19 cellular contexts compared by ENCODE assay signal in genomic region chr17:73630957-73631595, GRCh38.
"Had no signal": no experiment of that assay in that cellular context is flagged by ENCODE, and none has a peak within 500 bp of the region (broad histone marks: within the 10 kb centered on the region; RNA-seq: fewer than 3 reads in every experiment).

No MANE protein-coding gene starts in this region.

- H3K36me3 ChIP-seq: cardiac muscle cell, lower lobe of right lung, ovary, right lobe of liver, thoracic aorta had no signal

- H3K4me1 ChIP-seq: lower lobe of right lung, right lobe of liver had no signal

- H3K27ac Mint-ChIP-seq: activated CD4-positive, alpha-beta memory T cell treated with anti-CD3 and anti-CD28 coated beads for 36 hours; activated naive CD4-positive, alpha-beta T cell treated with anti-CD3 and anti-CD28 coated beads for 36 hours; activated T-cell treated with anti-CD3 and anti-CD28 coated beads, Interleukin-2, amount 50 U/mL, for 72 hours; stimulated activated memory B cell treated with anti-CD40 and anti-IgM and Interleukin-4, amounts not matched to agents 10 μg/mL and 1 μg/mL and 100 μg/mL, for 72 hours; T-helper 17 cell had no signal

- ATAC-seq: activated T-cell treated with anti-CD3 and anti-CD28 coated beads, Interleukin-2, amount 50 U/mL, for 72 hours; left lobe of liver; mucosa of descending colon; right lobe of liver; stimulated activated memory B cell treated with anti-CD40 and anti-IgM and Interleukin-4, amounts not matched to agents 10 μg/mL and 1 μg/mL and 100 μg/mL, for 72 hours; T-helper 17 cell had no signal

- H3K4me3 Mint-ChIP-seq: activated CD4-positive, alpha-beta memory T cell treated with anti-CD3 and anti-CD28 coated beads for 36 hours; activated naive CD4-positive, alpha-beta T cell treated with anti-CD3 and anti-CD28 coated beads for 36 hours; activated T-cell treated with anti-CD3 and anti-CD28 coated beads, Interleukin-2, amount 50 U/mL, for 72 hours; stimulated activated memory B cell treated with anti-CD40 and anti-IgM and Interleukin-4, amounts not matched to agents 10 μg/mL and 1 μg/mL and 100 μg/mL, for 72 hours; T-helper 17 cell had no signal

- H3K9me3 ChIP-seq: lower lobe of right lung, mucosa of descending colon, ovary, right lobe of liver, thoracic aorta had no signal

- H3K27ac ChIP-seq: cardiac muscle cell, lower lobe of right lung, ovary, right lobe of liver, thoracic aorta had no signal

- H3K36me3 Mint-ChIP-seq: activated CD4-positive, alpha-beta memory T cell treated with anti-CD3 and anti-CD28 coated beads for 36 hours; stimulated activated memory B cell treated with anti-CD40 and anti-IgM and Interleukin-4, amounts not matched to agents 10 μg/mL and 1 μg/mL and 100 μg/mL, for 72 hours had no signal

- DNase-seq: activated CD4-positive, alpha-beta memory T cell treated with anti-CD3 and anti-CD28 coated beads for 36 hours; activated CD4-positive, alpha-beta T cell treated with anti-CD3 and anti-CD28 coated beads for 48 hours; activated CD4-positive, CD25-positive, alpha-beta regulatory T cell; activated effector memory CD4-positive, alpha-beta T cell treated with Interleukin-2 at 50 U/mL for 16 hours; activated naive CD4-positive, alpha-beta T cell treated with anti-CD3 and anti-CD28 coated beads for 36 hours; activated T-cell treated with anti-CD3 and anti-CD28 coated beads, Interleukin-2, amount 50 U/mL, for 72 hours; foreskin fibroblast; lower lobe of right lung; mucosa of descending colon; small intestine; stimulated activated CD4-positive, alpha-beta T cell treated with anti-CD3 and anti-CD28 coated beads, Interleukin-15, amount 100 ng/mL, for 24 hours; SW 1271; T-helper 17 cell had no signal

- H3K4me3 ChIP-seq: cardiac muscle cell, lower lobe of right lung, mucosa of descending colon, ovary, right lobe of liver, thoracic aorta had no signal

- H3K9me3 Mint-ChIP-seq: activated CD4-positive, alpha-beta memory T cell treated with anti-CD3 and anti-CD28 coated beads for 36 hours; activated naive CD4-positive, alpha-beta T cell treated with anti-CD3 and anti-CD28 coated beads for 36 hours; activated T-cell treated with anti-CD3 and anti-CD28 coated beads, Interleukin-2, amount 50 U/mL, for 72 hours; stimulated activated memory B cell treated with anti-CD40 and anti-IgM and Interleukin-4, amounts not matched to agents 10 μg/mL and 1 μg/mL and 100 μg/mL, for 72 hours had no signal

- H3K27me3 Mint-ChIP-seq: activated CD4-positive, alpha-beta memory T cell treated with anti-CD3 and anti-CD28 coated beads for 36 hours; stimulated activated memory B cell treated with anti-CD40 and anti-IgM and Interleukin-4, amounts not matched to agents 10 μg/mL and 1 μg/mL and 100 μg/mL, for 72 hours; T-helper 17 cell had no signal

- H3K27me3 ChIP-seq: cardiac muscle cell, ovary, right lobe of liver had no signal
